ENCODE assay signal across 7 cellular contexts in the genomic region with DNA sequence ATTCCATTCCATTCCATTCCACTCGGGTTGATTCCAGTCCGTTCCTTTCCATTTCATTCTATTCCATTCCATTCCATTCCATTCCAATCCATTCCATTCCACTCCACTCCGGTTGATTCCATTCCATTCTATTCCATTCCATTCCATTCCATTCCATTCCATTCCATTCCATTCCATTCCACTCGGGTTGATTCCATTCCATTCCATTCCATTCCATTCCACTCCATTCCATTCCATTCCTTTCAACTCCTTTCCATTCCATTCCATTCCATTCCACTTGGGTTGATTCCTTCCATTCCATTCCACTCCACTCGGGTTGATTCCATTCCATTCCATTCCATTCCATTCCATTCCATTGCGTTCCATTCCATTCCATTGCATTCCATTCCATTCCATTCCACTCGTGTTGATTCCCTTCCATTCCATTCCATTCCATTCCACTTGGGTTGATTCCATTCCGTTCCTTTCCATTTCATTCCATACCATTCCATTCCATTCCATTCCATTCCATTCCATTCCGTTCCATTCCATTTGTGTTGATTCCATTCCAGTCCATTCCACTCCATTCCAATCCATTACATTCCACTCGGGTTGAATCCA.
DNase-seq lines count a peak whose midpoint lies in the region; ATAC-seq and TF ChIP-seq lines count a peak whose summit lies in the region.
"Not testable (repeated sequence)": the region's sequence is repeated elsewhere in the genome, so short reads cannot be mapped to it uniquely, and the experiment has no call there.

No MANE protein-coding gene starts in this region.

- not testable (repeated sequence) for H3K4me1 Mint-ChIP-seq in endothelial cell (ENCODE audit: unreplicated experiment)
- H3K4me1 Mint-ChIP-seq in naive thymus-derived CD4-positive, alpha-beta T cell, result peaks cover 0 to 44% (median 0%) of the 10 kb centered on the region in 7 donors

- not testable (repeated sequence) for H3K4me3 ChIP-seq in RWPE2 (ENCODE audit: severe bottlenecking); naive thymus-derived CD4-positive, alpha-beta T cell (ENCODE audit: low read length)

- ATAC-seq in GM18868 (IDR thresholded peaks at IDR 0.05; ENCODE audit: unreplicated experiment) (peak; percentile 41), GM21423 (IDR thresholded peaks at IDR 0.05; ENCODE audit: unreplicated experiment) (peak; percentile 37), HG02759 (IDR thresholded peaks at IDR 0.05; ENCODE audit: unreplicated experiment) (peak; percentile 36), HG03159 (IDR thresholded peaks at IDR 0.05; ENCODE audit: unreplicated experiment) (peak; percentile 38), RWPE2 (ENCODE audit: low read depth) (peak; percentile 34)
- ATAC-seq in naive thymus-derived CD4-positive, alpha-beta T cell, result peak; percentile 60

- H3K27me3 Mint-ChIP-seq in endothelial cell (ENCODE audit: unreplicated experiment), result peaks cover 37% of the 10 kb centered on the region
- not testable (repeated sequence) for H3K27me3 Mint-ChIP-seq in naive thymus-derived CD4-positive, alpha-beta T cell

- H3K36me3 Mint-ChIP-seq in endothelial cell (ENCODE audit: low read depth, unreplicated experiment), result peaks cover 44% of the 10 kb centered on the region
- H3K36me3 Mint-ChIP-seq in naive thymus-derived CD4-positive, alpha-beta T cell, result peaks cover 39 to 74% (median 58%) of the 10 kb centered on the region in 5 donors

- peak overlapping the region; percentile 0 for H3K27ac Mint-ChIP-seq in endothelial cell (ENCODE audit: unreplicated experiment)
- H3K27ac Mint-ChIP-seq in naive thymus-derived CD4-positive, alpha-beta T cell, result not testable (repeated sequence)

- not testable (repeated sequence) for TF ChIP-seq CTCF in RWPE2 (IDR thresholded peaks at IDR 0.05; ENCODE audit: poor library complexity, severe bottlenecking); endothelial cell (IDR thresholded peaks at IDR 0.05; ENCODE audit: unreplicated experiment)

- not testable (repeated sequence) for H3K36me3 ChIP-seq in RWPE2 (ENCODE audit: low read depth); naive thymus-derived CD4-positive, alpha-beta T cell (ENCODE audit: control insufficient read depth in 2 of 3, insufficient read depth in 3 of 3, low read length in 3 of 3)

- H3K9me3 ChIP-seq in RWPE2 (ENCODE audit: severe bottlenecking), result not testable (repeated sequence)
- peaks cover 0 to 38% (median 5%) of the 10 kb centered on the region in 3 experiments for H3K9me3 ChIP-seq in naive thymus-derived CD4-positive, alpha-beta T cell (ENCODE audit: control insufficient read depth in 2 of 3, low read length in 3 of 3)

- not testable (repeated sequence) for H3K27ac ChIP-seq in RWPE2 (ENCODE audit: poor library complexity, severe bottlenecking); naive thymus-derived CD4-positive, alpha-beta T cell (ENCODE audit: low read depth, low read length)

- DNase-seq in RWPE2 (ENCODE audit: low spot score); endothelial cell (ENCODE audit: low spot score); naive thymus-derived CD4-positive, alpha-beta T cell: not testable (repeated sequence)

- not testable (repeated sequence) for H3K27me3 ChIP-seq in RWPE2 (ENCODE audit: insufficient read depth, poor library complexity, severe bottlenecking); naive thymus-derived CD4-positive, alpha-beta T cell (ENCODE audit: control insufficient read depth in 2 of 2, insufficient read depth in 2 of 2, low read length in 2 of 2)

- CTCF ChIA-PET in naive thymus-derived CD4-positive, alpha-beta T cell (lab: Charles Lee), result not testable (repeated sequence)

- not testable (repeated sequence) for H3K4me1 ChIP-seq in RWPE2 (ENCODE audit: insufficient read depth, poor library complexity, severe bottlenecking); naive thymus-derived CD4-positive, alpha-beta T cell (ENCODE audit: control insufficient read depth in 2 of 2, insufficient read depth in 2 of 2, low read length in 2 of 2)

- intact Hi-C loops in naive thymus-derived CD4-positive, alpha-beta T cell (cut with micrococcal nuclease), result not testable (repeated sequence)

- peaks cover 61% of the 10 kb centered on the region for H3K9me3 Mint-ChIP-seq in endothelial cell (ENCODE audit: unreplicated experiment)
- H3K9me3 Mint-ChIP-seq in naive thymus-derived CD4-positive, alpha-beta T cell, result peaks cover 29 to 98% (median 79%) of the 10 kb centered on the region in 11 donors

- POLR2A ChIA-PET in naive thymus-derived CD4-positive, alpha-beta T cell (lab: Charles Lee), result not testable (repeated sequence)

- peak overlapping the region; percentile 1 for H3K4me3 Mint-ChIP-seq in endothelial cell (ENCODE audit: unreplicated experiment)
- not testable (repeated sequence) for H3K4me3 Mint-ChIP-seq in naive thymus-derived CD4-positive, alpha-beta T cell
